2 cellular contexts compared by ENCODE assay signal in the genomic region with DNA sequence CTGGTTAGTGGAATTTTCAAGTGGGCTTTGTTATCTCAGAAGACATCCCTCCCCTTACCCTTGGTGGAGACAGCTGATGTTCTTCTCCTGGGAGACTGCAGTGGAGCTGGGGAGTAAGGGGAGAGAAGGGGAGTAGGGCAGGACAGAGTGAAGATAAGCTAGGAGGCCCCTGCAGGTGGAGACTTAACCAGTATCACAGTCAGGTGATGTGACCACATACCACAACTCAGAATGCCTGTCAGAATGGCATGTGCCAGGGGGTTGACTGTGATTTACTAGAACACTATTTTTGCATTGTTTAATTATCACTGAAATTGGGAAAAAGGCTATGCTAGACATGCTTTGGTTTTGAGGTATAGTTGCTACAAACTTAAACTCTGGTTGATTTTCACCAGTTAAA.
TF ChIP-seq lines count a peak whose summit lies in the region.

No MANE protein-coding gene starts in this region.

TF ChIP-seq in GM23338, 12 proteins besides CTCF, POLR2A, EP300 and RAD21 (continued from another document):
- TF ChIP-seq, protein P1, sequence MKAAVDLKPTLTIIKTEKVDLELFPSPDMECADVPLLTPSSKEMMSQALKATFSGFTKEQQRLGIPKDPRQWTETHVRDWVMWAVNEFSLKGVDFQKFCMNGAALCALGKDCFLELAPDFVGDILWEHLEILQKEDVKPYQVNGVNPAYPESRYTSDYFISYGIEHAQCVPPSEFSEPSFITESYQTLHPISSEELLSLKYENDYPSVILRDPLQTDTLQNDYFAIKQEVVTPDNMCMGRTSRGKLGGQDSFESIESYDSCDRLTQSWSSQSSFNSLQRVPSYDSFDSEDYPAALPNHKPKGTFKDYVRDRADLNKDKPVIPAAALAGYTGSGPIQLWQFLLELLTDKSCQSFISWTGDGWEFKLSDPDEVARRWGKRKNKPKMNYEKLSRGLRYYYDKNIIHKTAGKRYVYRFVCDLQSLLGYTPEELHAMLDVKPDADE (IDR thresholded peaks at IDR 0.05): no peak
- TF ChIP-seq POLR2AphosphoS5 (IDR thresholded peaks at IDR 0.05; ENCODE audit: low read depth) (no peak), ZNF114 (CRISPR knock-in tag; IDR thresholded peaks at IDR 0.05) (no peak), EZH2 (IDR thresholded peaks at IDR 0.05; ENCODE audit: low read depth, unreplicated experiment) (no peak), CREB1 (CRISPR knock-in tag; IDR thresholded peaks at IDR 0.05; ENCODE audit: low read depth) (no peak), JUNB (IDR thresholded peaks at IDR 0.05; ENCODE audit: unreplicated experiment) (no peak)
- TF ChIP-seq, protein P2, sequence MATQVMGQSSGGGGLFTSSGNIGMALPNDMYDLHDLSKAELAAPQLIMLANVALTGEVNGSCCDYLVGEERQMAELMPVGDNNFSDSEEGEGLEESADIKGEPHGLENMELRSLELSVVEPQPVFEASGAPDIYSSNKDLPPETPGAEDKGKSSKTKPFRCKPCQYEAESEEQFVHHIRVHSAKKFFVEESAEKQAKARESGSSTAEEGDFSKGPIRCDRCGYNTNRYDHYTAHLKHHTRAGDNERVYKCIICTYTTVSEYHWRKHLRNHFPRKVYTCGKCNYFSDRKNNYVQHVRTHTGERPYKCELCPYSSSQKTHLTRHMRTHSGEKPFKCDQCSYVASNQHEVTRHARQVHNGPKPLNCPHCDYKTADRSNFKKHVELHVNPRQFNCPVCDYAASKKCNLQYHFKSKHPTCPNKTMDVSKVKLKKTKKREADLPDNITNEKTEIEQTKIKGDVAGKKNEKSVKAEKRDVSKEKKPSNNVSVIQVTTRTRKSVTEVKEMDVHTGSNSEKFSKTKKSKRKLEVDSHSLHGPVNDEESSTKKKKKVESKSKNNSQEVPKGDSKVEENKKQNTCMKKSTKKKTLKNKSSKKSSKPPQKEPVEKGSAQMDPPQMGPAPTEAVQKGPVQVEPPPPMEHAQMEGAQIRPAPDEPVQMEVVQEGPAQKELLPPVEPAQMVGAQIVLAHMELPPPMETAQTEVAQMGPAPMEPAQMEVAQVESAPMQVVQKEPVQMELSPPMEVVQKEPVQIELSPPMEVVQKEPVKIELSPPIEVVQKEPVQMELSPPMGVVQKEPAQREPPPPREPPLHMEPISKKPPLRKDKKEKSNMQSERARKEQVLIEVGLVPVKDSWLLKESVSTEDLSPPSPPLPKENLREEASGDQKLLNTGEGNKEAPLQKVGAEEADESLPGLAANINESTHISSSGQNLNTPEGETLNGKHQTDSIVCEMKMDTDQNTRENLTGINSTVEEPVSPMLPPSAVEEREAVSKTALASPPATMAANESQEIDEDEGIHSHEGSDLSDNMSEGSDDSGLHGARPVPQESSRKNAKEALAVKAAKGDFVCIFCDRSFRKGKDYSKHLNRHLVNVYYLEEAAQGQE (IDR thresholded peaks at IDR 0.05; ENCODE audit: unreplicated experiment): no peak

TF ChIP-seq in WTC11, 78 proteins besides CTCF, POLR2A, EP300 and RAD21 (continued from another document):
- TF ChIP-seq, protein P3, sequence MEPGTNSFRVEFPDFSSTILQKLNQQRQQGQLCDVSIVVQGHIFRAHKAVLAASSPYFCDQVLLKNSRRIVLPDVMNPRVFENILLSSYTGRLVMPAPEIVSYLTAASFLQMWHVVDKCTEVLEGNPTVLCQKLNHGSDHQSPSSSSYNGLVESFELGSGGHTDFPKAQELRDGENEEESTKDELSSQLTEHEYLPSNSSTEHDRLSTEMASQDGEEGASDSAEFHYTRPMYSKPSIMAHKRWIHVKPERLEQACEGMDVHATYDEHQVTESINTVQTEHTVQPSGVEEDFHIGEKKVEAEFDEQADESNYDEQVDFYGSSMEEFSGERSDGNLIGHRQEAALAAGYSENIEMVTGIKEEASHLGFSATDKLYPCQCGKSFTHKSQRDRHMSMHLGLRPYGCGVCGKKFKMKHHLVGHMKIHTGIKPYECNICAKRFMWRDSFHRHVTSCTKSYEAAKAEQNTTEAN (CRISPR knock-in tag; IDR thresholded peaks at IDR 0.05): no peak
- no peak for TF ChIP-seq ZNF232 (CRISPR knock-in tag; IDR thresholded peaks at IDR 0.05)
- no peak for TF ChIP-seq PRRX2 (CRISPR knock-in tag; IDR thresholded peaks at IDR 0.05)
- TF ChIP-seq, protein P4, sequence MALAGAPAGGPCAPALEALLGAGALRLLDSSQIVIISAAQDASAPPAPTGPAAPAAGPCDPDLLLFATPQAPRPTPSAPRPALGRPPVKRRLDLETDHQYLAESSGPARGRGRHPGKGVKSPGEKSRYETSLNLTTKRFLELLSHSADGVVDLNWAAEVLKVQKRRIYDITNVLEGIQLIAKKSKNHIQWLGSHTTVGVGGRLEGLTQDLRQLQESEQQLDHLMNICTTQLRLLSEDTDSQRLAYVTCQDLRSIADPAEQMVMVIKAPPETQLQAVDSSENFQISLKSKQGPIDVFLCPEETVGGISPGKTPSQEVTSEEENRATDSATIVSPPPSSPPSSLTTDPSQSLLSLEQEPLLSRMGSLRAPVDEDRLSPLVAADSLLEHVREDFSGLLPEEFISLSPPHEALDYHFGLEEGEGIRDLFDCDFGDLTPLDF (CRISPR knock-in tag; IDR thresholded peaks at IDR 0.05): no peak
- TF ChIP-seq, protein P5, sequence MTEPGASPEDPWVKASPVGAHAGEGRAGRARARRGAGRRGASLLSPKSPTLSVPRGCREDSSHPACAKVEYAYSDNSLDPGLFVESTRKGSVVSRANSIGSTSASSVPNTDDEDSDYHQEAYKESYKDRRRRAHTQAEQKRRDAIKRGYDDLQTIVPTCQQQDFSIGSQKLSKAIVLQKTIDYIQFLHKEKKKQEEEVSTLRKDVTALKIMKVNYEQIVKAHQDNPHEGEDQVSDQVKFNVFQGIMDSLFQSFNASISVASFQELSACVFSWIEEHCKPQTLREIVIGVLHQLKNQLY (CRISPR knock-in tag; IDR thresholded peaks at IDR 0.05): no peak
- no peak for TF ChIP-seq ZNF423 (CRISPR knock-in tag; IDR thresholded peaks at IDR 0.05)
- TF ChIP-seq CBFB (CRISPR knock-in tag; IDR thresholded peaks at IDR 0.05; ENCODE audit: low read depth): no peak
- no peak for TF ChIP-seq MXD4 (CRISPR knock-in tag; IDR thresholded peaks at IDR 0.05; ENCODE audit: borderline replicate concordance)
TF ChIP-seq in WTC11: peak in this region for 0.
